15 cellular contexts compared by ENCODE assay signal in genomic region chr11:74683941-74684481, GRCh38. TPM values are rescaled to one million over a fixed set of nuclear protein-coding genes. Genes with fewer than 3 reads are reported as not detected.
A peak's percentile ranks its signal among the peaks of the same experiment; 100 is the strongest.
DNase-seq lines count a peak whose midpoint lies in the region; ATAC-seq, FAIRE-seq and TF ChIP-seq lines count a peak whose summit lies in the region.
"Had no signal": no experiment of that assay in that cellular context is flagged by ENCODE, and none has a peak within 500 bp of the region (broad histone marks: within the 10 kb centered on the region; RNA-seq: fewer than 3 reads in every experiment).

No MANE protein-coding gene starts in this region.

- CTCF ChIA-PET in Calu3 (lab: Charles Lee), result interaction anchor here (1.0 kb wide), 1 partner anchor 18 kb away, joined by 3 read pairs; no protein-coding TSS in a partner anchor

- no peak overlapping the region for H2AFZ ChIP-seq in hepatocyte

- no peaks in the 10 kb centered on the region for H3K27me3 ChIP-seq in RWPE2 (ENCODE audit: insufficient read depth, poor library complexity, severe bottlenecking)
- no peaks in the 10 kb centered on the region for H3K27me3 ChIP-seq in hepatocyte
- H3K27me3 ChIP-seq in sigmoid colon, result no peaks in the 10 kb centered on the region

- no TSS peak for BruUV-seq in Calu3 (replicated peaks; lab: Mats Ljungman, UMichigan)

- H3K36me3 Mint-ChIP-seq in Calu3 (ENCODE audit: insufficient read depth, unreplicated experiment), result no peaks in the 10 kb centered on the region
- H3K36me3 Mint-ChIP-seq: stimulated activated memory B cell treated with anti-CD40 and anti-IgM and Interleukin-4, amounts not matched to agents 10 μg/mL and 1 μg/mL and 100 μg/mL, for 72 hours had no signal

- no peak for TF ChIP-seq EP300 in sigmoid colon (IDR thresholded peaks at IDR 0.05)

- no peaks in the 10 kb centered on the region for H3K9me2 ChIP-seq in hepatocyte (replicated peaks; ENCODE audit: insufficient read depth)

- H3K27ac ChIP-seq in RWPE2 (ENCODE audit: poor library complexity, severe bottlenecking) (no peak overlapping the region), hepatocyte (no peak overlapping the region), sigmoid colon (peak overlapping the region in 3 of 4 donors; percentile 73 to 83 (median 79))

- DNase-seq in Calu3 (no peak), RWPE2 (ENCODE audit: low spot score) (peak; percentile 25), hepatocyte (ENCODE audit: low spot score) (no peak), sigmoid colon (peak; percentile 65), NCI-H2196 treated with DMSO at 0.1 percent for 48 hours (lab: John Stamatoyannopoulos, UW; ENCODE audit: unreplicated experiment) (no peak), urothelium cell line (ENCODE audit: low spot score) (no peak)
- no peak for DNase-seq in activated T-cell treated with anti-CD3 and anti-CD28 coated beads, Interleukin-2, amount 50 U/mL, for 1 hour
- DNase-seq in stimulated activated naive CD4-positive, alpha-beta T cell treated with Interleukin-2 at 50 U/mL for 16 hours (lab: John Stamatoyannopoulos, UW), result no peak
- DNase-seq: activated CD4-positive, alpha-beta T cell treated with anti-CD3 and anti-CD28 coated beads for 1 hour; activated naive CD4-positive, alpha-beta T cell treated with Interleukin-2 at 50 U/mL for 16 hours; NCI-H2171 treated with DMSO at 0.1 percent for 48 hours; RPMI8226 had no signal

- TF ChIP-seq CTCF in Calu3 (IDR thresholded peaks at IDR 0.05; ENCODE audit: unreplicated experiment) (no peak), RWPE2 (IDR thresholded peaks at IDR 0.05; ENCODE audit: poor library complexity, severe bottlenecking) (no peak), hepatocyte (IDR thresholded peaks at IDR 0.05; ENCODE audit: poor library complexity) (no peak), sigmoid colon (IDR thresholded peaks at IDR 0.05) (no peak)

- H3K27ac Mint-ChIP-seq in Calu3 (ENCODE audit: unreplicated experiment), result no peak overlapping the region
- H3K27ac Mint-ChIP-seq: stimulated activated memory B cell treated with anti-CD40 and anti-IgM and Interleukin-4, amounts not matched to agents 10 μg/mL and 1 μg/mL and 100 μg/mL, for 72 hours had no signal

- H3K4me2 ChIP-seq in hepatocyte, result peak overlapping the region; percentile 73

- no peaks in the 10 kb centered on the region for H3K79me2 ChIP-seq in hepatocyte

- WGBS in hepatocyte (ENCODE audit: low lambda C conversion rate, missing lambda C conversion rate), result 93% methylated on average over 12 of the region's 12 CpGs
- WGBS in sigmoid colon, 2 donors, result 73 to 77% methylated on average over 12 of the region's 12 CpGs

- H3K9me3 Mint-ChIP-seq in Calu3 (ENCODE audit: low read depth, unreplicated experiment), result no peaks in the 10 kb centered on the region

- H3K4me3 Mint-ChIP-seq in Calu3 (ENCODE audit: low read depth, unreplicated experiment), result peak overlapping the region; percentile 15
- H3K4me3 Mint-ChIP-seq: stimulated activated memory B cell treated with anti-CD40 and anti-IgM and Interleukin-4, amounts not matched to agents 10 μg/mL and 1 μg/mL and 100 μg/mL, for 72 hours had no signal

- H3K4me1 ChIP-seq in RWPE2 (ENCODE audit: insufficient read depth, poor library complexity, severe bottlenecking) (no peaks in the 10 kb centered on the region), hepatocyte (ENCODE audit: insufficient read depth) (no peaks in the 10 kb centered on the region), sigmoid colon (peaks cover 0 to 52% (median 42%) of the 10 kb centered on the region in 4 donors)

- ATAC-seq in RWPE2 (ENCODE audit: low read depth), result no peak
- ATAC-seq: K562; stimulated activated memory B cell treated with anti-CD40 and anti-IgM and Interleukin-4, amounts not matched to agents 10 μg/mL and 1 μg/mL and 100 μg/mL, for 72 hours had no signal

- no peaks in the 10 kb centered on the region for H4K20me1 ChIP-seq in hepatocyte (ENCODE audit: insufficient read depth, poor library complexity, severe bottlenecking)

- FAIRE-seq in urothelium cell line (lab: Jason Lieb, UNC), result no peak
- FAIRE-seq: K562 had no signal

- H3K27me3 Mint-ChIP-seq in Calu3 (ENCODE audit: unreplicated experiment), result peaks cover 42% of the 10 kb centered on the region

- H3K9me3 ChIP-seq in RWPE2 (ENCODE audit: severe bottlenecking) (no peaks in the 10 kb centered on the region), hepatocyte (ENCODE audit: low read depth) (no peaks in the 10 kb centered on the region), sigmoid colon (no peaks in the 10 kb centered on the region)

- H3K4me1 Mint-ChIP-seq in Calu3 (ENCODE audit: low read depth, unreplicated experiment), result no peaks in the 10 kb centered on the region
- H3K4me1 Mint-ChIP-seq: stimulated activated memory B cell treated with anti-CD40 and anti-IgM and Interleukin-4, amounts not matched to agents 10 μg/mL and 1 μg/mL and 100 μg/mL, for 72 hours had no signal

- TF ChIP-seq POLR2A in sigmoid colon (IDR thresholded peaks at IDR 0.05), result no peak

- no peak overlapping the region for H3K4me3 ChIP-seq in RWPE2 (ENCODE audit: severe bottlenecking)
- no peak overlapping the region for H3K4me3 ChIP-seq in hepatocyte
- peak overlapping the region in 3 of 4 donors; percentile 48 to 54 (median 49) for H3K4me3 ChIP-seq in sigmoid colon
- H3K4me3 ChIP-seq: K562, lung had no signal

- no peaks in the 10 kb centered on the region for H3K36me3 ChIP-seq in RWPE2 (ENCODE audit: low read depth)
- no peaks in the 10 kb centered on the region for H3K36me3 ChIP-seq in hepatocyte (replicated peaks; ENCODE audit: insufficient read depth, low read depth)
- H3K36me3 ChIP-seq in sigmoid colon, result no peaks in the 10 kb centered on the region

- intact Hi-C loops in Calu3 (cut with micrococcal nuclease; ENCODE audit: unreplicated experiment), result no loop called here
- intact Hi-C loops in sigmoid colon (cut with DNase I), result loop anchor here (5.0 kb wide), 1 partner anchor 47 kb away; no protein-coding TSS in a partner anchor

RNA-seq across cellular contexts. Expression of gene CHRDL2, which starts 47.2 kb away (rescaled TPM):
- total RNA-seq in Calu3 (2022), result not detected in 2 replicates
- 0.44 and 0.83 TPM in 2 replicates for total RNA-seq in hepatocyte
- 4.7 and 9.2 TPM in 2 replicates for polyA plus RNA-seq in hepatocyte
- 10 to 100 TPM in 2 of 4 donors, 1 to 10 TPM in 2; 6.1 to 45.1 (median 14.4) TPM for total RNA-seq in sigmoid colon
- 10 to 100 TPM in 1 of 3 donors, 1 to 10 TPM in 1, not detected in 1; 9.6 to 43.9 TPM for polyA plus RNA-seq in sigmoid colon
- total RNA-seq: K562 had no signal
- polyA plus RNA-seq: K562 had no signal

Comparison
In these comparisons a context has a peak if more than half of its experiments do, and no peak if none do; other contexts are left out.
1. DNase-seq: peak in RWPE2 (single experiment) and sigmoid colon (single experiment); none in Calu3 (single experiment), hepatocyte (single experiment), NCI-H2196 treated with DMSO at 0.1 percent for 48 hours (single experiment), activated T-cell treated with anti-CD3 and anti-CD28 coated beads, Interleukin-2, amount 50 U/mL, for 1 hour (single experiment), urothelium cell line (single experiment) and stimulated activated naive CD4-positive, alpha-beta T cell treated with Interleukin-2 at 50 U/mL for 16 hours (single experiment).
2. H3K27ac ChIP-seq: peak in sigmoid colon (3 of 4); none in RWPE2 (single experiment) and hepatocyte (single experiment).
3. H3K4me3 ChIP-seq: peak in sigmoid colon (3 of 4); none in RWPE2 (single experiment) and hepatocyte (single experiment).